Comparison of ENCODE assay signal across 9 cellular contexts in genomic region chr19:3760871-3761361, GRCh38. TPM values are rescaled to one million over a fixed set of nuclear protein-coding genes. Genes with fewer than 3 reads are reported as not detected.
A peak's percentile ranks its signal among the peaks of the same experiment; 100 is the strongest.
DNase-seq lines count a peak whose midpoint lies in the region; ATAC-seq and TF ChIP-seq lines count a peak whose summit lies in the region.
"Had no signal": no experiment of that assay in that cellular context is flagged by ENCODE, and none has a peak within 500 bp of the region (broad histone marks: within the 10 kb centered on the region; RNA-seq: fewer than 3 reads in every experiment).

No MANE protein-coding gene starts in this region.

- POLR2A ChIA-PET in Panc1 (lab: Charles Lee) = no interaction called here

- H3K4me3 Mint-ChIP-seq in effector memory CD8-positive, alpha-beta T cell = peak overlapping the region; percentile 98 to 99

- H3K4me3 ChIP-seq in DOHH2 (ENCODE audit: low read length) (peak overlapping the region; percentile 96), Panc1 (ENCODE audit: low read depth in 2 of 2, low read length in 2 of 2) (peak overlapping the region; percentile 97 to 98), neuronal stem cell (ENCODE audit: low read length in 2 of 2) (peak overlapping the region; percentile 81 to 95)

- in situ Hi-C loops in Panc1 (cut with HindIII; ENCODE audit: low pct_unique_long_range_greater_than_20kb, low sequenced_read_pairs) = no loop called here

- no peak overlapping the region for H4K8ac ChIP-seq in neuronal stem cell (ENCODE audit: low read depth, low read length)

- no peak overlapping the region for H4K91ac ChIP-seq in neuronal stem cell (ENCODE audit: low read depth, low read length, poor library complexity)

- H3K9me3 Mint-ChIP-seq in effector memory CD8-positive, alpha-beta T cell = peaks cover 0 to 3% of the 10 kb centered on the region in 2 donors

- H3K4me2 ChIP-seq in DOHH2 (ENCODE audit: low read length) (peak overlapping the region; percentile 83), neuronal stem cell (ENCODE audit: insufficient read depth, low read length, poor library complexity, severe bottlenecking) (peak overlapping the region; percentile 66)

- TSS peak; percentile 93 for BruUV-seq in Panc1 (replicated peaks; lab: Mats Ljungman, UMichigan)

- H3K23ac ChIP-seq in neuronal stem cell (ENCODE audit: low read depth, low read length, poor library complexity) = no peak overlapping the region

- peaks cover 13% of the 10 kb centered on the region for H3K4me1 ChIP-seq in DOHH2 (ENCODE audit: control insufficient read depth, low read length)
- peaks cover 9% of the 10 kb centered on the region for H3K4me1 ChIP-seq in Panc1 (ENCODE audit: control insufficient read depth, insufficient read depth, low read length)
- peaks cover 0 to 4% of the 10 kb centered on the region in 2 donors for H3K4me1 ChIP-seq in neuronal stem cell (ENCODE audit: control insufficient read depth in 2 of 2, insufficient read depth in 1 of 2, low read depth in 1 of 2, low read length in 2 of 2)

- H3K27ac Mint-ChIP-seq in effector memory CD8-positive, alpha-beta T cell = peak overlapping the region; percentile 100

- H3K27ac ChIP-seq in DOHH2 (ENCODE audit: low read depth, low read length) (peak overlapping the region; percentile 53; the same call in 1 of the 2 replicates), Panc1 (ENCODE audit: low read length) (peak overlapping the region; percentile 93), neuronal stem cell (replicated peaks; ENCODE audit: low read length) (no peak overlapping the region)

- TF ChIP-seq POLR2A in GM18505 (IDR thresholded peaks at IDR 0.05; ENCODE audit: borderline replicate concordance, extremely low read depth, insufficient read depth, insufficient read length) = no peak

- H3K9me3 ChIP-seq in DOHH2 (ENCODE audit: control insufficient read depth, insufficient read depth, low read length) (no peaks in the 10 kb centered on the region), Panc1 (ENCODE audit: control insufficient read depth, insufficient read depth, low read depth, low read length) (no peaks in the 10 kb centered on the region), neuronal stem cell (replicated peaks in 1 of 2; ENCODE audit: control insufficient read depth in 2 of 2, insufficient read depth in 1 of 2, low read depth in 1 of 2, low read length in 2 of 2) (no peaks in the 10 kb centered on the region)

- peak overlapping the region; percentile 95 for H2AFZ ChIP-seq in neuronal stem cell (ENCODE audit: low read length)

- H3K27me3 ChIP-seq in DOHH2 (ENCODE audit: control insufficient read depth, low read length) = no peaks in the 10 kb centered on the region
- H3K27me3 ChIP-seq in Panc1 (ENCODE audit: control insufficient read depth, insufficient read depth, low read length) = no peaks in the 10 kb centered on the region
- no peaks in the 10 kb centered on the region for H3K27me3 ChIP-seq in neuronal stem cell (ENCODE audit: control insufficient read depth in 3 of 3, insufficient read depth in 3 of 3, low read depth in 1 of 3, low read length in 3 of 3)

- DNase-seq in Panc1 (ENCODE audit: low read depth, low spot score) = no peak
- peak in 2 of 3 experiments; percentile 23 to 27 for DNase-seq in effector memory CD8-positive, alpha-beta T cell
- DNase-seq in neuronal stem cell (ENCODE audit: low spot score) = no peak
- no peak for DNase-seq in head of caudate nucleus
- DNase-seq in occipital lobe (lab: John Stamatoyannopoulos, UW) = no peak

- H3K79me1 ChIP-seq in neuronal stem cell (ENCODE audit: low read depth, low read length) = no peaks in the 10 kb centered on the region

- H2BK5ac ChIP-seq in neuronal stem cell (ENCODE audit: low read length) = no peak overlapping the region

- H3K36me3 Mint-ChIP-seq in effector memory CD8-positive, alpha-beta T cell (ENCODE audit: insufficient read depth) = peaks cover 62% of the 10 kb centered on the region

- H3K79me2 ChIP-seq in DOHH2 (ENCODE audit: control insufficient read depth, low read length) = peaks cover 39% of the 10 kb centered on the region

- H3K27me3 Mint-ChIP-seq in effector memory CD8-positive, alpha-beta T cell = no peaks in the 10 kb centered on the region

- peak overlapping the region; percentile 94 for H3K18ac ChIP-seq in neuronal stem cell (ENCODE audit: low read length)

- peaks cover 20% of the 10 kb centered on the region for H3K36me3 ChIP-seq in DOHH2 (ENCODE audit: control insufficient read depth, low read length)
- peaks cover 4% of the 10 kb centered on the region; the same call in 1 of the 2 replicates for H3K36me3 ChIP-seq in Panc1 (ENCODE audit: control insufficient read depth, insufficient read depth, low read length)
- H3K36me3 ChIP-seq in neuronal stem cell (replicated peaks in 1 of 2; ENCODE audit: control insufficient read depth in 2 of 2, insufficient read depth in 2 of 2, low read length in 2 of 2) = peaks cover 4 to 34% of the 10 kb centered on the region in 2 donors

- CTCF ChIA-PET in Panc1 (lab: Charles Lee) = no interaction called here

- H3K14ac ChIP-seq in neuronal stem cell (ENCODE audit: low read length) = peak overlapping the region; percentile 57

- no CpG with 5 or more reads among the region's 7 CpGs for WGBS in neuronal stem cell (ENCODE audit: extremely low coverage in 2 of 2, insufficient read length in 2 of 2, insufficient replicate concordance in 1 of 2), 2 donors

- no peaks in the 10 kb centered on the region for H3K9me2 ChIP-seq in DOHH2 (replicated peaks; ENCODE audit: control insufficient read depth, low read length)

- no peak for TF ChIP-seq CTCF in DOHH2 (IDR thresholded peaks at IDR 0.05; ENCODE audit: low read depth, low read length, poor library complexity, severe bottlenecking)
- TF ChIP-seq CTCF in Panc1 (IDR thresholded peaks at IDR 0.05) = no peak

- ATAC-seq in Panc1 (no peak), GM19351 (IDR thresholded peaks at IDR 0.05; ENCODE audit: unreplicated experiment) (no peak), GM18505 (IDR thresholded peaks at IDR 0.05; ENCODE audit: unreplicated experiment) (no peak)
- peak; percentile 11 for ATAC-seq in effector memory CD8-positive, alpha-beta T cell (replicated peaks)

- H3K4me1 Mint-ChIP-seq in effector memory CD8-positive, alpha-beta T cell (ENCODE audit: low read depth in 2 of 2) = peaks cover 22 to 27% of the 10 kb centered on the region in 2 donors

- H3K9ac ChIP-seq in neuronal stem cell (ENCODE audit: low read depth, low read length, poor library complexity) = no peak overlapping the region

- H2AK5ac ChIP-seq in neuronal stem cell (ENCODE audit: low read depth, low read length) = no peak overlapping the region

- intact Hi-C loops in Panc1 (cut with micrococcal nuclease; ENCODE audit: unreplicated experiment) = no loop called here
- intact Hi-C loops in head of caudate nucleus (cut with DNase I) = loop anchor here (10.0 kb wide), 1 partner anchor 214 kb away; the partner anchor contains the start of gene DAPK3

- no peak overlapping the region for H2BK120ac ChIP-seq in neuronal stem cell (ENCODE audit: low read depth, low read length)

- H3K4ac ChIP-seq in neuronal stem cell (ENCODE audit: low read length) = no peak overlapping the region

- H2BK15ac ChIP-seq in neuronal stem cell (ENCODE audit: low read length) = peak overlapping the region; percentile 75

- H2BK12ac ChIP-seq in neuronal stem cell (ENCODE audit: low read length) = no peak overlapping the region

- no peaks in the 10 kb centered on the region for H4K20me1 ChIP-seq in DOHH2 (ENCODE audit: control insufficient read depth, insufficient read depth, low read depth, low read length)

- H3F3A ChIP-seq in DOHH2 (ENCODE audit: control insufficient read depth, insufficient read depth) = peaks cover 7% of the 10 kb centered on the region

RNA-seq across cellular contexts. Expression of gene APBA3, which starts 0.6 kb away (rescaled TPM):
- total RNA-seq in Panc1 (2021; ENCODE audit: unreplicated experiment) (34.0 TPM), occipital lobe (12.3 TPM)
- 34.0 TPM for polyA plus RNA-seq in Panc1 (2012; ENCODE audit: insufficient read length)
- polyA plus RNA-seq in neuronal stem cell (2013, experiment 1 of 2) = 19.0 TPM
- 17.8 TPM for polyA plus RNA-seq in neuronal stem cell (2013, experiment 2 of 2)

RNA-seq across cellular contexts. Expression of gene MRPL54, which starts 1.6 kb away (rescaled TPM):
- total RNA-seq in Panc1 (2021; ENCODE audit: unreplicated experiment) = 42.8 TPM
- 36.7 TPM for polyA plus RNA-seq in Panc1 (2012; ENCODE audit: insufficient read length)
- polyA plus RNA-seq in neuronal stem cell (2013, experiment 1 of 2) = 39.9 TPM
- polyA plus RNA-seq in neuronal stem cell (2013, experiment 2 of 2) = 40.6 TPM
- 16.8 TPM for total RNA-seq in occipital lobe

RNA-seq across cellular contexts. Expression of gene RAX2, which starts 11.1 kb away (rescaled TPM):
- total RNA-seq in Panc1 (2021; ENCODE audit: unreplicated experiment) (not detected), occipital lobe (not detected)
- not detected for polyA plus RNA-seq in Panc1 (2012; ENCODE audit: insufficient read length)
- polyA plus RNA-seq in neuronal stem cell (2013, experiment 1 of 2) = 0.01 TPM
- 0.03 TPM for polyA plus RNA-seq in neuronal stem cell (2013, experiment 2 of 2)
- total RNA-seq: M059J had no signal

RNA-seq across cellular contexts. Expression of gene MATK, which starts 25.3 kb away (rescaled TPM):
- total RNA-seq in Panc1 (2021; ENCODE audit: unreplicated experiment) (0.21 TPM), occipital lobe (22.9 TPM)
- polyA plus RNA-seq in Panc1 (2012; ENCODE audit: insufficient read length) = 0.40 TPM
- 1.4 TPM for polyA plus RNA-seq in neuronal stem cell (2013, experiment 1 of 2)
- 1.6 TPM for polyA plus RNA-seq in neuronal stem cell (2013, experiment 2 of 2)
- total RNA-seq: M059J had no signal

RNA-seq across cellular contexts. Expression of gene TJP3, which starts 52.7 kb away (rescaled TPM):
- 2.7 TPM for total RNA-seq in Panc1 (2021; ENCODE audit: unreplicated experiment)
- 4.9 TPM for polyA plus RNA-seq in Panc1 (2012; ENCODE audit: insufficient read length)
- 23.4 TPM for polyA plus RNA-seq in neuronal stem cell (2013, experiment 1 of 2)
- 21.0 TPM for polyA plus RNA-seq in neuronal stem cell (2013, experiment 2 of 2)
- total RNA-seq in occipital lobe = not detected

Comparison
In these comparisons a context has a peak if more than half of its experiments do, and no peak if none do; other contexts are left out.
1. DNase-seq: peak in effector memory CD8-positive, alpha-beta T cell (2 of 3); none in Panc1 (single experiment), neuronal stem cell (single experiment), head of caudate nucleus (0 of 42) and occipital lobe (single experiment).
2. Peak in every context shown above with its lines, with median percentiles within 50 percentile points of each other: H3K4me3 ChIP-seq.